Comparison of ENCODE assay signal across 27 cellular contexts in the genomic region with DNA sequence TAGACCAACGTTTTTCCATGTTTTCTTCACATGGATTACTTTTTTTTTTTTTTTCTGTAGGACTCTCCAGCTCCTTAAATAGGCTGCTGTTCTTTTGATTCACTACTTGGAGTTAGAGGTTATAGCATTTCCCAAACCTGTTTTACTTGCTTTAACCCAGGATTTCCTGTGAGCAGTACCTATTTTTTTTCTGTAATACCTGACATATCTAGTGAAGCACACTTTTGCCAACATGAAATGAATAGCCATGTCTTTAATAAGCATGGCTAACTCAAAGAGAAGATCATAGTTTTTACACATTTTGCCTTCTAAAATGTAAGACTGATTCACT.
DNase-seq lines count a peak whose midpoint lies in the region; ATAC-seq and TF ChIP-seq lines count a peak whose summit lies in the region.
"Had no signal": no experiment of that assay in that cellular context is flagged by ENCODE, and none has a peak within 500 bp of the region (broad histone marks: within the 10 kb centered on the region; RNA-seq: fewer than 3 reads in every experiment).

No MANE protein-coding gene starts in this region.

- WGBS in adrenal gland, 4 donors, result 9 to 27% (median 11%) methylated on average over 1 of the region's 1 CpG

- TF ChIP-seq POLR2A in adrenal gland (IDR thresholded peaks at IDR 0.05), result no peak

- H3K9me3 ChIP-seq in lower lobe of right lung (no peaks in the 10 kb centered on the region), adrenal gland (replicated peaks in 1 of 3) (no peaks in the 10 kb centered on the region)
- H3K9me3 ChIP-seq: Caco-2, MG63 had no signal

- intact Hi-C loops in lower lobe of right lung (cut with DNase I), result no loop called here
- intact Hi-C loops in adrenal gland (cut with DNase I), result no loop called here

- peak; percentile 30 for DNase-seq in DMS53 (lab: John Stamatoyannopoulos, UW)
- DNase-seq in DMS53 treated with DMSO at 0.1 percent for 48 hours (lab: John Stamatoyannopoulos, UW; ENCODE audit: unreplicated experiment), result no peak
- no peak for DNase-seq in epithelial cell of prostate (ENCODE audit: low read depth, low spot score)
- DNase-seq in lower lobe of right lung, result no peak
- no peak for DNase-seq in adrenal gland
- no peak for DNase-seq in HT-29 (ENCODE audit: low spot score)
- DNase-seq: Caco-2; CD8-positive, alpha-beta T cell; DMS 273 treated with DMSO at 0.1 percent for 48 hours; DND-41; MG63; NCI-H1105 treated with DMSO at 0.1 percent for 48 hours; NCI-H146; NCI-H2029; NCI-H446 treated with DMSO at 0.1 percent for 48 hours; NCI-H526; NCI-H82; NK-92 treated with Interleukin-12 subunit alpha and Interleukin-12 subunit beta, amount 100 ng/mL, for 24 hours; SHP77 treated with DMSO at 0.1 percent for 48 hours had no signal

- ATAC-seq in lower lobe of right lung (peak in 1 of 2 donors; percentile 49), HG03139 (IDR thresholded peaks at IDR 0.05; ENCODE audit: unreplicated experiment) (no peak)
- ATAC-seq: CD8-positive, alpha-beta T cell; HCT116; HepG2 had no signal

- H3K4me3 ChIP-seq in lower lobe of right lung, result no peak overlapping the region
- no peak overlapping the region for H3K4me3 ChIP-seq in adrenal gland
- H3K4me3 ChIP-seq: MG63, PC-9, SK-N-MC had no signal

- peak overlapping the region; percentile 27 for H3K27ac ChIP-seq in epithelial cell of prostate
- peak overlapping the region; percentile 53 for H3K27ac ChIP-seq in lower lobe of right lung
- H3K27ac ChIP-seq in adrenal gland, result no peak overlapping the region
- H3K27ac ChIP-seq: 22Rv1, C4-2B, PC-9, RWPE1, SK-N-MC had no signal

- H3K36me3 ChIP-seq in lower lobe of right lung (no peaks in the 10 kb centered on the region), adrenal gland (replicated peaks in 1 of 2) (no peaks in the 10 kb centered on the region)
- H3K36me3 ChIP-seq: MG63 had no signal

- H3K4me1 ChIP-seq in lower lobe of right lung (peaks cover 30% of the 10 kb centered on the region), adrenal gland (replicated peaks in 1 of 2) (no peaks in the 10 kb centered on the region)
- H3K4me1 ChIP-seq: Caco-2 had no signal

- no peak for TF ChIP-seq CTCF in lower lobe of right lung (IDR thresholded peaks at IDR 0.05)
- TF ChIP-seq CTCF in adrenal gland (IDR thresholded peaks at IDR 0.05), result no peak

- no peaks in the 10 kb centered on the region for H3K27me3 ChIP-seq in lower lobe of right lung (ENCODE audit: low read depth)
- no peaks in the 10 kb centered on the region for H3K27me3 ChIP-seq in adrenal gland
- H3K27me3 ChIP-seq: MG63 had no signal

Comparison
In these comparisons a context has a peak if more than half of its experiments do, and no peak if none do; other contexts are left out.
1. H3K27ac ChIP-seq: peak in epithelial cell of prostate (single experiment) and lower lobe of right lung (single experiment); none in adrenal gland (0 of 5).